Comparison of ENCODE assay signal across 1 cellular context in the genomic region with DNA sequence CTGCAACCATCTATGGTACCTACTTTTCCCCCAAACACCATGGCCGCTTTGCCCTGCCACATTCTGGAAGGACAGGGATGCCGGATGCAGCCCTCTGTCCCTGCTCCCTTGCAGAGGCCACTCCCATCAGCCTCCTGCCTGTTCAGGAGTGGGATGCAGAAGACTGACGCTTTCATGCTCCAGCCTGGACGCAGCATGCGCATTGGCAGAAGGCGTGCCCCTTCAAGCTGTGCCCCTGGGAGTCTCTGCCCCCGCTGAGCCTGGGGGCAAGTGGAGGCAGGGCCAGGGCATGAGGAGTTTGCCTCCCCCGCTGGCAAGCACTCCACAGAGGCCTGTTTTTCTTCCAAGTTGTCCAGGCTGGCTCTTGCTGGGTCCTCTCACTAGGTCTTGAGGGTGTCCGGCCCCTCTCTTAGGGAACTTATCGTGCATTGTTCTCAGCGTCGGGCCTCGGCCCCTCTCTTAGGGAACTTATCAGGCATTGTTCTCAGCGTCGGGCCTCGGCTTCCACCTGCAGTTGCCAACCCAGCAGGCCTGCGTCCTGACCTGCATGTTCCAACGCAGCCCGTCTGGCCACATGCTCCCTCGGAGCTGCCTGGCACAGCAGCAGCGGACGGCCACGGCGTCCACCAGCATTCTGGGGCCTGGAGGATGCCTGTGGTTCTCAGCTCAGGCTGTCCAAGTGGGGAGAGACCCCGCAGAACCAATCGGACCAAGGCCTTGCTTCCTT.
TF ChIP-seq lines count a peak whose summit lies in the region.

No MANE protein-coding gene starts in this region.

TF ChIP-seq in IMR-90, 13 proteins besides CTCF, POLR2A, EP300 and RAD21:
- no peak for TF ChIP-seq BHLHE40 (IDR thresholded peaks at IDR 0.05; ENCODE audit: low read depth, low read length)
- TF ChIP-seq MXI1 (IDR thresholded peaks at IDR 0.05; ENCODE audit: borderline replicate concordance, low read depth, low read length): no peak
- no peak for TF ChIP-seq NFE2L2 (IDR thresholded peaks at IDR 0.05; ENCODE audit: low read depth, low read length)
- no peak for TF ChIP-seq MAZ (IDR thresholded peaks at IDR 0.05; ENCODE audit: borderline replicate concordance, low read depth, low read length)
- TF ChIP-seq, protein P1, sequence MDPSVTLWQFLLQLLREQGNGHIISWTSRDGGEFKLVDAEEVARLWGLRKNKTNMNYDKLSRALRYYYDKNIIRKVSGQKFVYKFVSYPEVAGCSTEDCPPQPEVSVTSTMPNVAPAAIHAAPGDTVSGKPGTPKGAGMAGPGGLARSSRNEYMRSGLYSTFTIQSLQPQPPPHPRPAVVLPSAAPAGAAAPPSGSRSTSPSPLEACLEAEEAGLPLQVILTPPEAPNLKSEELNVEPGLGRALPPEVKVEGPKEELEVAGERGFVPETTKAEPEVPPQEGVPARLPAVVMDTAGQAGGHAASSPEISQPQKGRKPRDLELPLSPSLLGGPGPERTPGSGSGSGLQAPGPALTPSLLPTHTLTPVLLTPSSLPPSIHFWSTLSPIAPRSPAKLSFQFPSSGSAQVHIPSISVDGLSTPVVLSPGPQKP (IDR thresholded peaks at IDR 0.05; ENCODE audit: borderline replicate concordance, low read depth, low read length): no peak
- TF ChIP-seq, protein P2, sequence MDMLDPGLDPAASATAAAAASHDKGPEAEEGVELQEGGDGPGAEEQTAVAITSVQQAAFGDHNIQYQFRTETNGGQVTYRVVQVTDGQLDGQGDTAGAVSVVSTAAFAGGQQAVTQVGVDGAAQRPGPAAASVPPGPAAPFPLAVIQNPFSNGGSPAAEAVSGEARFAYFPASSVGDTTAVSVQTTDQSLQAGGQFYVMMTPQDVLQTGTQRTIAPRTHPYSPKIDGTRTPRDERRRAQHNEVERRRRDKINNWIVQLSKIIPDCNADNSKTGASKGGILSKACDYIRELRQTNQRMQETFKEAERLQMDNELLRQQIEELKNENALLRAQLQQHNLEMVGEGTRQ (IDR thresholded peaks at IDR 0.05; ENCODE audit: low read depth, low read length): no peak
- TF ChIP-seq MAFK (IDR thresholded peaks at IDR 0.05; ENCODE audit: low read depth, low read length): no peak
- no peak for TF ChIP-seq FOS (IDR thresholded peaks at IDR 0.05; ENCODE audit: low read depth, low read length)
- no peak for TF ChIP-seq CHD1 (IDR thresholded peaks at IDR 0.05; ENCODE audit: low read depth, low read length)
- no peak for TF ChIP-seq SMC3 (IDR thresholded peaks at IDR 0.05; ENCODE audit: low read depth, low read length)
- TF ChIP-seq CEBPB (IDR thresholded peaks at IDR 0.05; ENCODE audit: low read depth, low read length): no peak
